In the genomic region with DNA sequence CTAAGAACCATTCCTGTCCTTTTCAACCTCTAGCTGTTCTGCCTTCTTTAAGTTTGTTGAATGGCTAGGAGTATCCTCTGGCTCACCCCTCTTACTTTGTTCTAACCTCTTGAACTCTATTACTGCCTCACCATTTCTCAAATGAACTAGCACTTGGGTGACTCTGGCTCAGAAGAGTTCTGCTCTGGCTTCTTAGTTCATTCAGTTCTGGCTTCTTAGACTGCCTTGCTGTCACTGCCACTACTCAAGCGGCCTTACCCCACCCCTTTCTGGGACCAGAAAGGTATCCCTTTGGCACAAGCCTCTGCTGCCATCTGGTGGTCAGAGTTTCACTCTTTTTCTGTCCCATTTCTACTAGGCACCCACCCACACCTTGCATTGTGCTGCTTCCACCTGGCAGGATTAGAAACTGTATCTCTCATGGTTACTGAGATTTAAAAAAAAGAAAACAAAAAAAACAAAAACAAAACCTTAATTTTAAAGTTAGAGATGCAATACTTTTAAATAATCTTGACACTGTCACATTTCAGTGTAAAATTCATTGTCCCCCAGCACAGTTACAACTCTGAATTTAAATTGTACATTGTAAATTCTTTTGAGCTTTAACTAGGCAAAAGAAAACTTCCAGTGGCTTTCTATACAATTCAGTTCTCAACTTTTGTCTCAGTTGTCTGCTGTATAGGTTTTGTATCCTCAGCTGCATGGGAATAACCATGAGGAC, we compare ENCODE assay signal across 8 cellular contexts. TPM values are rescaled to one million over a fixed set of nuclear protein-coding genes. Genes with fewer than 3 reads are reported as not detected.
DNase-seq lines count a peak whose midpoint lies in the region; ATAC-seq, FAIRE-seq and TF ChIP-seq lines count a peak whose summit lies in the region.

No MANE protein-coding gene starts in this region.

- no peak for ATAC-seq in thoracic aorta (ENCODE audit: insufficient number of reproducible peaks, low FRiP score, low read depth)

- no peaks in the 10 kb centered on the region for H3K36me3 ChIP-seq in thoracic aorta

- no peak overlapping the region for H3K4me3 ChIP-seq in thoracic aorta

- no peak for TF ChIP-seq POLR2A in H54 (IDR thresholded peaks at IDR 0.05; ENCODE audit: low read depth, low read length)

- H3K27ac ChIP-seq in thoracic aorta: no peak overlapping the region

- H3K9me3 ChIP-seq in thoracic aorta: peaks cover 7% of the 10 kb centered on the region

- DNase-seq in GF-D8 (lab: John Stamatoyannopoulos, UW) (peak; percentile 4), H54 (ENCODE audit: insufficient read length, low spot score) (peak; percentile 30), LoVo (ENCODE audit: low spot score) (peak; percentile 59), RPMI8226 (peak; percentile 83), fibroblast of the conjunctiva (ENCODE audit: low read depth) (peak; percentile 79), non-pigmented ciliary epithelial cell (ENCODE audit: low read depth) (peak; percentile 54), thoracic aorta (ENCODE audit: low spot score) (peak; percentile 22)
- DNase-seq in activated T-helper 1 cell treated with anti-CD3 and anti-CD28 coated beads, Interleukin-2, amount 50 U/mL, for 16 hours (ENCODE audit: low read depth in 1 of 2, low spot score in 1 of 2): peak; percentile 1 to 10

- peak; percentile 96 for FAIRE-seq in H54 (lab: Jason Lieb, UNC)

- TF ChIP-seq CTCF in thoracic aorta (IDR thresholded peaks at IDR 0.05): peak; percentile 59

- no peaks in the 10 kb centered on the region for H3K27me3 ChIP-seq in thoracic aorta (replicated peaks; ENCODE audit: insufficient read depth)

- no peaks in the 10 kb centered on the region for H3K4me1 ChIP-seq in thoracic aorta (ENCODE audit: control insufficient read depth in 1 of 2, low read depth in 2 of 2)

RNA-seq across cellular contexts. Expression of a gene that starts 6.9 kb away (rescaled TPM):
- 1 to 10 TPM; 3.2 to 4.5 TPM for total RNA-seq in thoracic aorta

Comparison
In these comparisons a context has a peak if more than half of its experiments do, and no peak if none do; other contexts are left out.
1. DNase-seq: peak in every context shown above with its lines; median percentile 83 in RPMI8226; 79 in fibroblast of the conjunctiva; 59 in LoVo; 54 in non-pigmented ciliary epithelial cell; 30 in H54; 22 in thoracic aorta; 6 in activated T-helper 1 cell treated with anti-CD3 and anti-CD28 coated beads, Interleukin-2, amount 50 U/mL, for 16 hours; 4 in GF-D8.